10 cellular contexts compared by ENCODE assay signal in genomic region chr13:48585456-48585840, GRCh38. TPM values are rescaled to one million over a fixed set of nuclear protein-coding genes. Genes with fewer than 3 reads are reported as not detected.
DNase-seq lines count a peak whose midpoint lies in the region; ATAC-seq and TF ChIP-seq lines count a peak whose summit lies in the region.
"Had no signal": no experiment of that assay in that cellular context is flagged by ENCODE, and none has a peak within 500 bp of the region (broad histone marks: within the 10 kb centered on the region; RNA-seq: fewer than 3 reads in every experiment).

No MANE protein-coding gene starts in this region.

- peaks cover 8% of the 10 kb centered on the region for H3K9me2 ChIP-seq in GM23338 (ENCODE audit: insufficient read depth)

- no peaks in the 10 kb centered on the region for H3K79me2 ChIP-seq in GM23338 (replicated peaks; ENCODE audit: insufficient read depth)

- H3K36me3 Mint-ChIP-seq in GM23338 (ENCODE audit: low read depth) = peaks cover 10% of the 10 kb centered on the region; the same call in 1 of the 3 replicates

- H3K4me3 ChIP-seq in GM23338 (no peak overlapping the region), Panc1 (ENCODE audit: low read depth in 2 of 2, low read length in 2 of 2) (no peak overlapping the region), psoas muscle (no peak overlapping the region), WERI-Rb-1 (ENCODE audit: low read depth, low read length) (no peak overlapping the region)
- H3K4me3 ChIP-seq: lower lobe of right lung had no signal

- H3K4me1 Mint-ChIP-seq in GM23338 = peaks cover 16% of the 10 kb centered on the region

- H3K27ac ChIP-seq in GM23338 (ENCODE audit: low read depth) (no peak overlapping the region), Panc1 (ENCODE audit: low read length) (no peak overlapping the region), psoas muscle (no peak overlapping the region), WERI-Rb-1 (no peak overlapping the region)
- H3K27ac ChIP-seq: lower lobe of right lung had no signal

- no peak for TF ChIP-seq CTCF in GM23338 (conservative IDR thresholded peaks at IDR 0.05; ENCODE audit: low read depth in 2 of 2)
- TF ChIP-seq CTCF in Panc1 (IDR thresholded peaks at IDR 0.05) = no peak
- TF ChIP-seq CTCF in psoas muscle (IDR thresholded peaks at IDR 0.05) = no peak
- no peak for TF ChIP-seq CTCF in GM20000 (IDR thresholded peaks at IDR 0.05; ENCODE audit: extremely low read depth, missing control alignments)
- no peak for TF ChIP-seq CTCF in WERI-Rb-1 (IDR thresholded peaks at IDR 0.05; ENCODE audit: low read depth, low read length)

- no peak overlapping the region for H3K4me2 ChIP-seq in GM23338

- H3K36me3 ChIP-seq in GM23338 (ENCODE audit: insufficient read depth) = no peaks in the 10 kb centered on the region
- no peaks in the 10 kb centered on the region for H3K36me3 ChIP-seq in Panc1 (ENCODE audit: control insufficient read depth, insufficient read depth, low read length)
- no peaks in the 10 kb centered on the region for H3K36me3 ChIP-seq in psoas muscle (ENCODE audit: insufficient read depth in 1 of 2, low read depth in 1 of 2)
- no peaks in the 10 kb centered on the region for H3K36me3 ChIP-seq in WERI-Rb-1
- H3K36me3 ChIP-seq: lower lobe of right lung had no signal

- H3K4me3 Mint-ChIP-seq in GM23338 = no peak overlapping the region
- H3K4me3 Mint-ChIP-seq: activated T-cell treated with anti-CD3 and anti-CD28 coated beads, Interleukin-2, amount 50 U/mL, for 72 hours had no signal

- H3K4me1 ChIP-seq in GM23338 (ENCODE audit: insufficient read depth) = peaks cover 17% of the 10 kb centered on the region
- peaks cover 6% of the 10 kb centered on the region; the same call in 1 of the 2 replicates for H3K4me1 ChIP-seq in Panc1 (ENCODE audit: control insufficient read depth, insufficient read depth, low read length)
- peaks cover 4% of the 10 kb centered on the region for H3K4me1 ChIP-seq in psoas muscle

- POLR2A ChIA-PET in Panc1 (lab: Charles Lee) = interaction anchor here (0.6 kb wide), 1 partner anchor 504 kb away, joined by 3 read pairs; no protein-coding TSS in a partner anchor

- CTCF ChIA-PET in Panc1 (lab: Charles Lee) = no interaction called here

- peak; percentile 53 for ATAC-seq in GM23338
- ATAC-seq in Panc1 = peak; percentile 78
- peak; percentile 28 to 72 (median 47) for ATAC-seq in psoas muscle
- ATAC-seq: activated T-cell treated with anti-CD3 and anti-CD28 coated beads, Interleukin-2, amount 50 U/mL, for 72 hours had no signal

- in situ Hi-C loops in Panc1 (cut with HindIII; ENCODE audit: low pct_unique_long_range_greater_than_20kb, low sequenced_read_pairs) = no loop called here

- H3K9me3 Mint-ChIP-seq in GM23338 = peaks cover 6% of the 10 kb centered on the region; the same call in 2 of the 3 replicates
- H3K9me3 Mint-ChIP-seq: activated T-cell treated with anti-CD3 and anti-CD28 coated beads, Interleukin-2, amount 50 U/mL, for 72 hours had no signal

- 8 to 9% (median 9%) methylated on average over 2 of the region's 2 CpGs for WGBS in psoas muscle, 3 donors

- no peaks in the 10 kb centered on the region for H3F3A ChIP-seq in GM23338 (replicated peaks; ENCODE audit: low read depth)

- intact Hi-C loops in Panc1 (cut with micrococcal nuclease; ENCODE audit: unreplicated experiment) = no loop called here
- intact Hi-C loops in psoas muscle (cut with DNase I) = loop anchor here (10.0 kb wide), 2 partner anchors 189 to 461 kb away; no protein-coding TSS in a partner anchor

- no peak overlapping the region for H3K27ac Mint-ChIP-seq in GM23338

- H4K20me1 ChIP-seq in GM23338 (replicated peaks; ENCODE audit: insufficient read depth) = no peaks in the 10 kb centered on the region

- peaks cover 8% of the 10 kb centered on the region for H3K27me3 Mint-ChIP-seq in GM23338 (ENCODE audit: insufficient read depth, low read depth, poor library complexity)

- H2AFZ ChIP-seq in GM23338 = no peak overlapping the region

- BruUV-seq in Panc1 (replicated peaks; lab: Mats Ljungman, UMichigan) = no TSS peak

- DNase-seq in GM23338 (ENCODE audit: low spot score) = peak; percentile 13
- no peak for DNase-seq in Panc1 (ENCODE audit: low read depth, low spot score)
- peak; percentile 96 for DNase-seq in globus pallidus (ENCODE audit: low spot score)
- no peak for DNase-seq in psoas muscle
- DNase-seq in HK-2 (ENCODE audit: unreplicated experiment) = no peak
- DNase-seq in GM20000 (ENCODE audit: low spot score) = no peak
- DNase-seq in SHP77 treated with DMSO at 0.1 percent for 48 hours (lab: John Stamatoyannopoulos, UW) = no peak
- no peak for DNase-seq in WERI-Rb-1
- DNase-seq: activated T-cell treated with anti-CD3 and anti-CD28 coated beads, Interleukin-2, amount 50 U/mL, for 72 hours; lower lobe of right lung had no signal

- H3K9me3 ChIP-seq in Panc1 (ENCODE audit: control insufficient read depth, insufficient read depth, low read depth, low read length) (no peaks in the 10 kb centered on the region), psoas muscle (no peaks in the 10 kb centered on the region), WERI-Rb-1 (ENCODE audit: severe bottlenecking) (no peaks in the 10 kb centered on the region)
- H3K9me3 ChIP-seq: lower lobe of right lung had no signal

- no peaks in the 10 kb centered on the region for H3K27me3 ChIP-seq in GM23338 (ENCODE audit: insufficient read depth)
- H3K27me3 ChIP-seq in Panc1 (ENCODE audit: control insufficient read depth, insufficient read depth, low read length) = no peaks in the 10 kb centered on the region
- no peaks in the 10 kb centered on the region for H3K27me3 ChIP-seq in psoas muscle (ENCODE audit: insufficient read depth in 3 of 3, low read length in 2 of 3)
- H3K27me3 ChIP-seq in WERI-Rb-1 (ENCODE audit: insufficient read depth, low read depth, severe bottlenecking) = no peaks in the 10 kb centered on the region

TF ChIP-seq in GM23338, 12 proteins besides CTCF, POLR2A, EP300 and RAD21:
- TF ChIP-seq EZH2 (IDR thresholded peaks at IDR 0.05; ENCODE audit: low read depth, unreplicated experiment) = no peak
- no peak for TF ChIP-seq REST (IDR thresholded peaks at IDR 0.05; ENCODE audit: unreplicated experiment)
- TF ChIP-seq, protein P1, sequence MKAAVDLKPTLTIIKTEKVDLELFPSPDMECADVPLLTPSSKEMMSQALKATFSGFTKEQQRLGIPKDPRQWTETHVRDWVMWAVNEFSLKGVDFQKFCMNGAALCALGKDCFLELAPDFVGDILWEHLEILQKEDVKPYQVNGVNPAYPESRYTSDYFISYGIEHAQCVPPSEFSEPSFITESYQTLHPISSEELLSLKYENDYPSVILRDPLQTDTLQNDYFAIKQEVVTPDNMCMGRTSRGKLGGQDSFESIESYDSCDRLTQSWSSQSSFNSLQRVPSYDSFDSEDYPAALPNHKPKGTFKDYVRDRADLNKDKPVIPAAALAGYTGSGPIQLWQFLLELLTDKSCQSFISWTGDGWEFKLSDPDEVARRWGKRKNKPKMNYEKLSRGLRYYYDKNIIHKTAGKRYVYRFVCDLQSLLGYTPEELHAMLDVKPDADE (IDR thresholded peaks at IDR 0.05) = no peak
- TF ChIP-seq ZNF331 (CRISPR knock-in tag; IDR thresholded peaks at IDR 0.05; ENCODE audit: low read depth) = no peak
- TF ChIP-seq CREB1 (CRISPR knock-in tag; IDR thresholded peaks at IDR 0.05; ENCODE audit: low read depth) = no peak
- TF ChIP-seq ZNF114 (CRISPR knock-in tag; IDR thresholded peaks at IDR 0.05) = no peak
- TF ChIP-seq EZH2phosphoT487 (IDR thresholded peaks at IDR 0.05; ENCODE audit: unreplicated experiment) = no peak
- no peak for TF ChIP-seq POLR2AphosphoS5 (IDR thresholded peaks at IDR 0.05; ENCODE audit: low read depth)

RNA-seq across cellular contexts. Expression of gene RCBTB2, which starts 52.6 kb away (rescaled TPM):
- 15.3 and 20.8 TPM in 2 replicates for total RNA-seq in GM23338 (2014; rRNA removed; shearing (Covaris generic))
- 8.1 TPM in 2 replicates for polyA plus RNA-seq in GM23338 (2016; fragmentation: Nextera tagmentation; extraction: Ambion mirVana)
- total RNA-seq in Panc1 (2021; ENCODE audit: unreplicated experiment) = 4.4 TPM
- 2.7 TPM for polyA plus RNA-seq in Panc1 (2012; ENCODE audit: insufficient read length)
- total RNA-seq in psoas muscle = 10 to 100 TPM in 2 of 4 donors, 1 to 10 TPM in 2; 2.8 to 18.5 (median 10.3) TPM
- polyA plus RNA-seq in psoas muscle = 1 to 10 TPM; 3.1 to 8.2 (median 3.5) TPM

Comparison
In these comparisons a context has a peak if more than half of its experiments do, and no peak if none do; other contexts are left out.
1. DNase-seq: peak in GM23338 (single experiment) and globus pallidus (single experiment); none in Panc1 (single experiment), psoas muscle (0 of 2), HK-2 (single experiment), GM20000 (single experiment), SHP77 treated with DMSO at 0.1 percent for 48 hours (single experiment) and WERI-Rb-1 (single experiment).
2. Peak in every context shown above with its lines, with median percentiles within 50 percentile points of each other: ATAC-seq.